ENCODE assay signal across 9 cellular contexts in genomic region chr1:181128592-181129497, GRCh38.
DNase-seq lines count a peak whose midpoint lies in the region; ATAC-seq and TF ChIP-seq lines count a peak whose summit lies in the region.
"Had no signal": no experiment of that assay in that cellular context is flagged by ENCODE, and none has a peak within 500 bp of the region (broad histone marks: within the 10 kb centered on the region; RNA-seq: fewer than 3 reads in every experiment).

No MANE protein-coding gene starts in this region.

- H3K27me3 Mint-ChIP-seq in activated naive CD4-positive, alpha-beta T cell treated with anti-CD3 and anti-CD28 coated beads, Interleukin-2, amount 10 ng/mL, durations not matched to agents 7 days and 5 days = peaks cover 51% of the 10 kb centered on the region
- H3K27me3 Mint-ChIP-seq: central memory CD8-positive, alpha-beta T cell had no signal

- no peak overlapping the region for H3K27ac Mint-ChIP-seq in activated naive CD4-positive, alpha-beta T cell treated with anti-CD3 and anti-CD28 coated beads, Interleukin-2, amount 10 ng/mL, durations not matched to agents 7 days and 5 days

- CTCF ChIA-PET in activated naive CD4-positive, alpha-beta T cell treated with anti-CD3 and anti-CD28 coated beads, Interleukin-2, amount 10 ng/mL, durations not matched to agents 7 days and 5 days (lab: Charles Lee) = interaction anchor here (1.3 to 2.9 kb wide), 3 partner anchors 12 to 25 kb away, joined by 3 to 13 read pairs (median 6); no protein-coding TSS in a partner anchor

- H3K27me3 ChIP-seq in layer of hippocampus (ENCODE audit: control insufficient read depth, insufficient read depth, low read length) = no peaks in the 10 kb centered on the region

- peak; percentile 95 for DNase-seq in DMS 273 treated with DMSO at 0.1 percent for 48 hours (lab: John Stamatoyannopoulos, UW)
- no peak for DNase-seq in activated naive CD4-positive, alpha-beta T cell treated with anti-CD3 and anti-CD28 coated beads, Interleukin-2, amount 10 ng/mL, durations not matched to agents 7 days and 5 days
- no peak for DNase-seq in LoVo (ENCODE audit: low spot score)
- no peak for DNase-seq in inferior parietal cortex (ENCODE audit: extremely low spot score)

- no peaks in the 10 kb centered on the region for H3K36me3 Mint-ChIP-seq in activated naive CD4-positive, alpha-beta T cell treated with anti-CD3 and anti-CD28 coated beads, Interleukin-2, amount 10 ng/mL, durations not matched to agents 7 days and 5 days

- no peak overlapping the region for H3K4me3 Mint-ChIP-seq in activated naive CD4-positive, alpha-beta T cell treated with anti-CD3 and anti-CD28 coated beads, Interleukin-2, amount 10 ng/mL, durations not matched to agents 7 days and 5 days
- H3K4me3 Mint-ChIP-seq: central memory CD8-positive, alpha-beta T cell had no signal

- H3K27ac ChIP-seq in layer of hippocampus (ENCODE audit: low read depth, low read length) = peak overlapping the region; percentile 55

- peak; percentile 47 for ATAC-seq in GM19455 (IDR thresholded peaks at IDR 0.05; ENCODE audit: unreplicated experiment)
- ATAC-seq in HG03521 (IDR thresholded peaks at IDR 0.05; ENCODE audit: unreplicated experiment) = peak; percentile 49
- ATAC-seq in SK-N-SH treated with all-trans-retinoic acid at 6 μM for 48 hours = peak; percentile 29

- H3K9me3 Mint-ChIP-seq in activated naive CD4-positive, alpha-beta T cell treated with anti-CD3 and anti-CD28 coated beads, Interleukin-2, amount 10 ng/mL, durations not matched to agents 7 days and 5 days = no peaks in the 10 kb centered on the region
- H3K9me3 Mint-ChIP-seq: central memory CD8-positive, alpha-beta T cell had no signal

- peaks cover 30% of the 10 kb centered on the region for H3K4me1 Mint-ChIP-seq in activated naive CD4-positive, alpha-beta T cell treated with anti-CD3 and anti-CD28 coated beads, Interleukin-2, amount 10 ng/mL, durations not matched to agents 7 days and 5 days

TF ChIP-seq in SK-N-SH treated with all-trans-retinoic acid at 6 μM for 48 hours, 23 proteins besides CTCF, POLR2A, EP300 and RAD21:
- no peak for TF ChIP-seq ISL1 (CRISPR knock-in tag; IDR thresholded peaks at IDR 0.05)
- no peak for TF ChIP-seq OSR1 (CRISPR knock-in tag; IDR thresholded peaks at IDR 0.05)
- no peak for TF ChIP-seq ZNF70 (CRISPR knock-in tag; IDR thresholded peaks at IDR 0.05)
- no peak for TF ChIP-seq RARB (CRISPR knock-in tag; IDR thresholded peaks at IDR 0.05)
- TF ChIP-seq, protein P1, sequence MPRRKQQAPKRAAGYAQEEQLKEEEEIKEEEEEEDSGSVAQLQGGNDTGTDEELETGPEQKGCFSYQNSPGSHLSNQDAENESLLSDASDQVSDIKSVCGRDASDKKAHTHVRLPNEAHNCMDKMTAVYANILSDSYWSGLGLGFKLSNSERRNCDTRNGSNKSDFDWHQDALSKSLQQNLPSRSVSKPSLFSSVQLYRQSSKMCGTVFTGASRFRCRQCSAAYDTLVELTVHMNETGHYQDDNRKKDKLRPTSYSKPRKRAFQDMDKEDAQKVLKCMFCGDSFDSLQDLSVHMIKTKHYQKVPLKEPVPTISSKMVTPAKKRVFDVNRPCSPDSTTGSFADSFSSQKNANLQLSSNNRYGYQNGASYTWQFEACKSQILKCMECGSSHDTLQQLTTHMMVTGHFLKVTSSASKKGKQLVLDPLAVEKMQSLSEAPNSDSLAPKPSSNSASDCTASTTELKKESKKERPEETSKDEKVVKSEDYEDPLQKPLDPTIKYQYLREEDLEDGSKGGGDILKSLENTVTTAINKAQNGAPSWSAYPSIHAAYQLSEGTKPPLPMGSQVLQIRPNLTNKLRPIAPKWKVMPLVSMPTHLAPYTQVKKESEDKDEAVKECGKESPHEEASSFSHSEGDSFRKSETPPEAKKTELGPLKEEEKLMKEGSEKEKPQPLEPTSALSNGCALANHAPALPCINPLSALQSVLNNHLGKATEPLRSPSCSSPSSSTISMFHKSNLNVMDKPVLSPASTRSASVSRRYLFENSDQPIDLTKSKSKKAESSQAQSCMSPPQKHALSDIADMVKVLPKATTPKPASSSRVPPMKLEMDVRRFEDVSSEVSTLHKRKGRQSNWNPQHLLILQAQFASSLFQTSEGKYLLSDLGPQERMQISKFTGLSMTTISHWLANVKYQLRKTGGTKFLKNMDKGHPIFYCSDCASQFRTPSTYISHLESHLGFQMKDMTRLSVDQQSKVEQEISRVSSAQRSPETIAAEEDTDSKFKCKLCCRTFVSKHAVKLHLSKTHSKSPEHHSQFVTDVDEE (CRISPR knock-in tag; IDR thresholded peaks at IDR 0.05) = no peak
- no peak for TF ChIP-seq GLIS3 (CRISPR knock-in tag; IDR thresholded peaks at IDR 0.05)
- TF ChIP-seq TCF4 (CRISPR knock-in tag; IDR thresholded peaks at IDR 0.05; ENCODE audit: borderline replicate concordance) = no peak
- TF ChIP-seq, protein P2, sequence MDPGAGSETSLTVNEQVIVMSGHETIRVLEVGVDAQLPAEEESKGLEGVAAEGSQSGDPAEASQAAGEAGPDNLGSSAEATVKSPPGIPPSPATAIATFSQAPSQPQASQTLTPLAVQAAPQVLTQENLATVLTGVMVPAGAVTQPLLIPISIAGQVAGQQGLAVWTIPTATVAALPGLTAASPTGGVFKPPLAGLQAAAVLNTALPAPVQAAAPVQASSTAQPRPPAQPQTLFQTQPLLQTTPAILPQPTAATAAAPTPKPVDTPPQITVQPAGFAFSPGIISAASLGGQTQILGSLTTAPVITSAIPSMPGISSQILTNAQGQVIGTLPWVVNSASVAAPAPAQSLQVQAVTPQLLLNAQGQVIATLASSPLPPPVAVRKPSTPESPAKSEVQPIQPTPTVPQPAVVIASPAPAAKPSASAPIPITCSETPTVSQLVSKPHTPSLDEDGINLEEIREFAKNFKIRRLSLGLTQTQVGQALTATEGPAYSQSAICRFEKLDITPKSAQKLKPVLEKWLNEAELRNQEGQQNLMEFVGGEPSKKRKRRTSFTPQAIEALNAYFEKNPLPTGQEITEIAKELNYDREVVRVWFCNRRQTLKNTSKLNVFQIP (CRISPR knock-in tag; IDR thresholded peaks at IDR 0.05; ENCODE audit: borderline replicate concordance, low read depth) = no peak
